Comparison of ENCODE assay signal across 1 cellular context in genomic region chr15:41829959-41830646, GRCh38.
TF ChIP-seq lines count a peak whose summit lies in the region.

No MANE protein-coding gene starts in this region.

TF ChIP-seq in HepG2, 621 proteins besides CTCF, POLR2A, EP300 and RAD21:
- TF ChIP-seq ZNF282 (IDR thresholded peaks at IDR 0.05; ENCODE audit: partially characterized antibody) (no peak), CBX5 (CRISPR knock-in tag; IDR thresholded peaks at IDR 0.05; ENCODE audit: borderline replicate concordance) (no peak), GTF3A (CRISPR knock-in tag; conservative IDR thresholded peaks at IDR 0.05) (no peak), ASH2L (IDR thresholded peaks at IDR 0.05; ENCODE audit: insufficient read length, low read depth, low read length) (no peak), ZNF770 (CRISPR knock-in tag; IDR thresholded peaks at IDR 0.05) (no peak), ZBTB1 (CRISPR knock-in tag; IDR thresholded peaks at IDR 0.05; ENCODE audit: borderline replicate concordance) (no peak), ZBTB39 (CRISPR knock-in tag; IDR thresholded peaks at IDR 0.05) (no peak), KIAA2018 (CRISPR knock-in tag; IDR thresholded peaks at IDR 0.05; ENCODE audit: borderline replicate concordance) (no peak), ZSCAN5A (CRISPR knock-in tag; IDR thresholded peaks at IDR 0.05; ENCODE audit: borderline replicate concordance) (no peak), PPARG (CRISPR knock-in tag; conservative IDR thresholded peaks at IDR 0.05) (no peak), HDAC2 (CRISPR knock-in tag; IDR thresholded peaks at IDR 0.05) (no peak), ZNF121 (CRISPR knock-in tag; IDR thresholded peaks at IDR 0.05) (no peak), LRRFIP1 (CRISPR knock-in tag; conservative IDR thresholded peaks at IDR 0.05) (no peak), MBNL3 (CRISPR knock-in tag; conservative IDR thresholded peaks at IDR 0.05) (no peak), HBP1 (CRISPR knock-in tag; IDR thresholded peaks at IDR 0.05; ENCODE audit: low read depth) (no peak), ZSCAN30 (CRISPR knock-in tag; IDR thresholded peaks at IDR 0.05) (no peak), THAP11 (CRISPR knock-in tag; IDR thresholded peaks at IDR 0.05) (no peak)
TF ChIP-seq in HepG2: peak in this region for 0.
